Comparison of ENCODE assay signal across 8 cellular contexts in the genomic region with DNA sequence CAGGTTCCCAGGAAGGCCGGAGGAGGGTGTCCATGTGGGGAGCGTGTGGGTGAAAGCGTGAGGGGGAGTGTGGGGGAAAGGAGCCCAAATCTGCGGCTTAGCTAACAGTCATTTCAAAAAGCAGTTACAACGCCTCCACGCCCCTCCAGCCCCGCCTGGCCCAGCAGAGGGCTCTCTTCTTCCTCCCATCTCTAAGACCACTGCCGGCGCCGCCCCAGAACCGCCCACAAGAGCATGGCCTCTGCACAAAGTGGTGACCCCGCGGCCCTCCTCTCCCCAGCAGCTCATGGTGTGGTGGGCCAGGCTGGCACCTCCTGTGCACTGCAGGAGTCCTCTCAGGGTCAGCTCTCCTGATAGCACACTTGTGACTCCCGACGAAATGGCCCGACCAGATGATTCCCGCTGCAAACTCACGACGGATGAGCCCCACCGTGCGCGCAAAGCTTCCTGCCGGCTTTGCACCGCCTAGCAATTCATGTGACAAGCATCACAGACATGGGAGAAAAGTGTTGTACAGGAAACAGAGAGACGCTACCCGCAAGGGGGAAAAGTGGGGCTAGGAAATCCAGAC. TPM values are rescaled to one million over a fixed set of nuclear protein-coding genes. Genes with fewer than 3 reads are reported as not detected.
DNase-seq lines count a peak whose midpoint lies in the region; ATAC-seq and TF ChIP-seq lines count a peak whose summit lies in the region.

No MANE protein-coding gene starts in this region.

- peak overlapping the region; percentile 91 for H4K91ac ChIP-seq in IMR-90 (ENCODE audit: insufficient read depth, low read depth, low read length)

- dilution Hi-C loops in IMR-90 (cut with HindIII; ENCODE audit: low sequenced_read_pairs, unreplicated experiment): loop anchor here (25.0 kb wide), 1 partner anchor 120 kb away; no protein-coding TSS in a partner anchor

- H3K4me3 ChIP-seq in IMR-90 (ENCODE audit: insufficient read depth, low read depth, low read length) (peak overlapping the region; percentile 44), right cardiac atrium (ENCODE audit: low read length) (peak overlapping the region; percentile 70), rectal smooth muscle tissue (ENCODE audit: low read length) (peak overlapping the region; percentile 78), aorta (ENCODE audit: low read length in 2 of 2) (peak overlapping the region; percentile 0 to 35)

- peak overlapping the region; percentile 86 to 91 (median 87) for H3K4me3 Mint-ChIP-seq in T-cell

- peaks cover 0 to 4% (median 0%) of the 10 kb centered on the region in 3 donors for H3K9me3 Mint-ChIP-seq in T-cell

- H3K4me1 Mint-ChIP-seq in T-cell: peaks cover 20 to 21% (median 20%) of the 10 kb centered on the region in 3 donors

- H2AK9ac ChIP-seq in IMR-90 (replicated peaks; ENCODE audit: low read depth, low read length, poor library complexity): peak overlapping the region; percentile 84

- 7% methylated on average over 15 of the region's 26 CpGs; no CpG with 5 or more reads in 1 of the 2 experiments for WGBS in IMR-90 (ENCODE audit: extremely low coverage in 2 of 2, insufficient read length in 1 of 2), 2 experiments
- under 1% methylated on average over 26 of the region's 26 CpGs for WGBS in right cardiac atrium
- WGBS in aorta, 2 donors: 2 to 7% methylated on average over 22 to 26 of the region's 26 CpGs

- H3K27me3 ChIP-seq in IMR-90 (ENCODE audit: control insufficient read depth, insufficient read depth, low read length) (no peaks in the 10 kb centered on the region; the same call in 1 of the 2 replicates), right cardiac atrium (ENCODE audit: control insufficient read depth, insufficient read depth) (no peaks in the 10 kb centered on the region), rectal smooth muscle tissue (ENCODE audit: control insufficient read depth, insufficient read depth, low read length) (no peaks in the 10 kb centered on the region), aorta (ENCODE audit: control insufficient read depth in 1 of 2, insufficient read depth in 2 of 2, low read length in 1 of 2) (no peaks in the 10 kb centered on the region)

- peak overlapping the region; percentile 65 for H3K9ac ChIP-seq in IMR-90 (ENCODE audit: low read depth, low read length)
- no peak overlapping the region for H3K9ac ChIP-seq in rectal smooth muscle tissue (ENCODE audit: low read length)

- no TSS peak for BruUV-seq in IMR-90 (replicated peaks; lab: Mats Ljungman, UMichigan)

- H3K27me3 Mint-ChIP-seq in T-cell: no peaks in the 10 kb centered on the region

- H3K23ac ChIP-seq in IMR-90 (ENCODE audit: low read depth, low read length): peak overlapping the region; percentile 60; the same call in 1 of the 2 replicates

- H2AFZ ChIP-seq in IMR-90 (replicated peaks; ENCODE audit: low read length, poor library complexity): peak overlapping the region; percentile 96

- peak overlapping the region; percentile 82 for H3K4me2 ChIP-seq in IMR-90 (ENCODE audit: low read depth, low read length)

- H3K14ac ChIP-seq in IMR-90 (replicated peaks; ENCODE audit: low read depth, low read length): peak overlapping the region; percentile 92

- peak overlapping the region; percentile 82; the same call in 2 of the 3 replicates for H2BK15ac ChIP-seq in IMR-90 (ENCODE audit: low read depth, low read length)

- no peak overlapping the region; the same call in 1 of the 2 replicates for H3K27ac ChIP-seq in IMR-90 (ENCODE audit: insufficient read depth, low read length)
- H3K27ac ChIP-seq in right cardiac atrium (ENCODE audit: low read length): peak overlapping the region; percentile 3
- H3K27ac ChIP-seq in rectal smooth muscle tissue (ENCODE audit: low read depth, low read length): peak overlapping the region; percentile 12
- no peak overlapping the region for H3K27ac ChIP-seq in aorta (ENCODE audit: low read depth in 1 of 2, low read length in 2 of 2)

- H2BK20ac ChIP-seq in IMR-90 (ENCODE audit: low read depth, low read length): peak overlapping the region; percentile 81; the same call in 1 of the 2 replicates

- H2BK5ac ChIP-seq in IMR-90 (ENCODE audit: low read depth, low read length, poor library complexity, severe bottlenecking): no peak overlapping the region

- in situ Hi-C loops in IMR-90 (cut with MboI; ENCODE audit: low sequenced_read_pairs): no loop called here

- no peak for TF ChIP-seq POLR2A in IMR-90 (IDR thresholded peaks at IDR 0.05; ENCODE audit: low read depth, low read length)

- intact Hi-C loops in IMR-90 (cut with micrococcal nuclease): loop anchor here (1.0 to 5.0 kb wide), 3 partner anchors 95 to 162 kb away; a partner anchor contains a TSS
- intact Hi-C loops in right cardiac atrium (cut with DNase I): loop anchor here (2.0 to 5.0 kb wide), 3 partner anchors 119 to 121 kb away; no protein-coding TSS in a partner anchor
- intact Hi-C loops in aorta (cut with DNase I): loop anchor here (1.0 to 5.0 kb wide), 3 partner anchors 45 to 119 kb away; a partner anchor contains a TSS

- H3K36me3 Mint-ChIP-seq in T-cell: no peaks in the 10 kb centered on the region

- H3K36me3 ChIP-seq in IMR-90 (ENCODE audit: control insufficient read depth, insufficient read depth, low read length): no peaks in the 10 kb centered on the region
- H3K36me3 ChIP-seq in rectal smooth muscle tissue (ENCODE audit: control insufficient read depth, insufficient read depth, low read length): no peaks in the 10 kb centered on the region
- H3K36me3 ChIP-seq in aorta (ENCODE audit: control insufficient read depth in 1 of 2, insufficient read depth in 2 of 2, low read length in 1 of 2): no peaks in the 10 kb centered on the region

- no peaks in the 10 kb centered on the region; the same call in 1 of the 2 replicates for H3K4me1 ChIP-seq in IMR-90 (ENCODE audit: control insufficient read depth, insufficient read depth, low read length)
- H3K4me1 ChIP-seq in right cardiac atrium (ENCODE audit: control insufficient read depth, insufficient read depth, low read length): no peaks in the 10 kb centered on the region
- H3K4me1 ChIP-seq in rectal smooth muscle tissue (ENCODE audit: control insufficient read depth, insufficient read depth, low read length): no peaks in the 10 kb centered on the region
- H3K4me1 ChIP-seq in aorta (ENCODE audit: control insufficient read depth in 1 of 2, insufficient read depth in 2 of 2, low read length in 2 of 2): no peaks in the 10 kb centered on the region

- peak overlapping the region; percentile 86 for H3K4ac ChIP-seq in IMR-90 (ENCODE audit: low read depth, low read length)

- no peaks in the 10 kb centered on the region for H4K20me1 ChIP-seq in IMR-90 (ENCODE audit: insufficient read depth, low read length)

- CTCF ChIA-PET in IMR-90 (lab: Yijun Ruan, JAX) (interaction anchor here (0.5 to 2.3 kb wide), 16 partner anchors 9 to 482 kb away, joined by 3 to 20 read pairs (median 4); a partner anchor contains a TSS), T-cell (lab: Charles Lee) (interaction anchor here (0.5 to 4.5 kb wide), 14 partner anchors 20 to 1176 kb away, joined by 3 to 42 read pairs (median 3); no protein-coding TSS in a partner anchor)

- H3K9me3 ChIP-seq in IMR-90 (ENCODE audit: control insufficient read depth, insufficient read depth, low read length) (no peaks in the 10 kb centered on the region), right cardiac atrium (ENCODE audit: control insufficient read depth, low read length) (no peaks in the 10 kb centered on the region), aorta (ENCODE audit: control insufficient read depth, low read length) (no peaks in the 10 kb centered on the region)

- peak; percentile 91 for DNase-seq in Daoy (ENCODE audit: low read depth)
- DNase-seq in IMR-90: peak; percentile 51
- DNase-seq in T-cell: peak; percentile 65 to 90 (median 80)
- DNase-seq in amniotic stem cell (lab: John Stamatoyannopoulos, UW): peak; percentile 58
- peak; percentile 87 to 95 (median 94) for DNase-seq in right cardiac atrium
- DNase-seq in aorta: peak; percentile 94

- POLR2A ChIA-PET in IMR-90 (lab: Charles Lee; ENCODE audit: unreplicated experiment): no interaction called here
- POLR2A ChIA-PET in T-cell (lab: Charles Lee): interaction anchor here (0.6 to 0.8 kb wide), 2 partner anchors 65 to 119 kb away, joined by 3 to 4 read pairs; no protein-coding TSS in a partner anchor

- TF ChIP-seq RAD21 in IMR-90 (IDR thresholded peaks at IDR 0.05; ENCODE audit: low read length): peak; percentile 73

- peak overlapping the region; percentile 54; the same call in 1 of the 2 replicates for H3K56ac ChIP-seq in IMR-90 (ENCODE audit: extremely low read depth, insufficient read depth, low read length)

- no peaks in the 10 kb centered on the region for H3K79me1 ChIP-seq in IMR-90 (ENCODE audit: low read depth in 1 of 2, low read length in 2 of 2)

- H2BK120ac ChIP-seq in IMR-90 (ENCODE audit: low read depth, low read length): peak overlapping the region; percentile 95

- no peak overlapping the region for H3K18ac ChIP-seq in IMR-90 (ENCODE audit: low read depth, low read length)

- H2AK5ac ChIP-seq in IMR-90 (ENCODE audit: low read depth, low read length): no peak overlapping the region

- no peaks in the 10 kb centered on the region for H3K9me1 ChIP-seq in IMR-90 (ENCODE audit: insufficient read depth, low read length)

- peak overlapping the region; percentile 95 to 97 for H3K27ac Mint-ChIP-seq in T-cell

- TF ChIP-seq CTCF in IMR-90 (conservative IDR thresholded peaks at IDR 0.05; ENCODE audit: low read depth, low read length): peak; percentile 70

- ATAC-seq in GM21529 (IDR thresholded peaks at IDR 0.05; ENCODE audit: unreplicated experiment) (peak; percentile 99), IMR-90 (ENCODE audit: low read depth) (peak; percentile 100), T-cell (replicated peaks in 1 of 4) (peak; percentile 95 to 98 (median 98)), right cardiac atrium (peak; percentile 99 to 100), aorta (ENCODE audit: low FRiP score) (peak; percentile 95)

- no peak overlapping the region for H4K5ac ChIP-seq in IMR-90 (ENCODE audit: low read depth, low read length)

- peak overlapping the region; percentile 89 to 93 for H4K8ac ChIP-seq in IMR-90 (ENCODE audit: low read depth in 2 of 2, low read length in 2 of 2)

RNA-seq across cellular contexts. Expression of a gene that starts 12.4 kb away (rescaled TPM):
- 35.7 and 55.8 TPM in 2 replicates for total RNA-seq in Daoy (2014; rRNA removed; shearing (Covaris generic))
- total RNA-seq in IMR-90 (2012; rRNA removed): 18.3 and 31.9 TPM in 2 replicates
- polyA plus RNA-seq in IMR-90 (2012; rRNA removed): 12.7 and 16.2 TPM in 2 replicates
- polyA plus RNA-seq in IMR-90 (2012; cell fraction: cytosol; rRNA removed): 5.2 TPM in 2 replicates
- 5.6 and 24.4 TPM in 2 replicates for polyA plus RNA-seq in IMR-90 (2012; cell fraction: nucleus; rRNA removed; ENCODE audit: low replicate concordance)
- 10 to 100 TPM; 56.9 to 71.0 (median 59.4) TPM for total RNA-seq in T-cell
- 10 to 100 TPM; 21.9 to 25.7 (median 24.3) TPM for total RNA-seq in right cardiac atrium
- polyA plus RNA-seq in right cardiac atrium: 13.2 TPM
- 10 to 100 TPM; 28.2 to 32.9 TPM for total RNA-seq in aorta
- 10 to 100 TPM; 11.9 to 17.7 TPM for polyA plus RNA-seq in aorta

RNA-seq across cellular contexts. Expression of a gene that starts 37.1 kb away (rescaled TPM):
- total RNA-seq in Daoy (2014; rRNA removed; shearing (Covaris generic)): not detected in 2 replicates
- total RNA-seq in IMR-90 (2012; rRNA removed) (not detected in 2 replicates), T-cell (under 1 TPM in 3 of 5 donors, not detected in 2; 0.55 to 0.90 (median 0.59) TPM), right cardiac atrium (not detected), aorta (not detected)
- polyA plus RNA-seq in IMR-90 (2012; rRNA removed) (not detected in 2 replicates), right cardiac atrium (not detected), aorta (not detected)
- not detected in 2 replicates for polyA plus RNA-seq in IMR-90 (2012; cell fraction: cytosol; rRNA removed)
- not detected in 2 replicates for polyA plus RNA-seq in IMR-90 (2012; cell fraction: nucleus; rRNA removed; ENCODE audit: low replicate concordance)

RNA-seq across cellular contexts. Expression of a gene that starts 43.5 kb away (rescaled TPM):
- 0.91 and 0.95 TPM in 2 replicates for total RNA-seq in Daoy (2014; rRNA removed; shearing (Covaris generic))
- total RNA-seq in IMR-90 (2012; rRNA removed) (not detected in 2 replicates), T-cell (1 to 10 TPM in 1 of 5 donors, under 1 TPM in 4; 0.18 to 2.0 (median 0.44) TPM), right cardiac atrium (not detected), aorta (not detected)
- polyA plus RNA-seq in IMR-90 (2012; rRNA removed) (not detected in 2 replicates), right cardiac atrium (not detected), aorta (not detected)
- polyA plus RNA-seq in IMR-90 (2012; cell fraction: cytosol; rRNA removed): not detected in 2 replicates
- not detected in 2 replicates for polyA plus RNA-seq in IMR-90 (2012; cell fraction: nucleus; rRNA removed; ENCODE audit: low replicate concordance)

RNA-seq across cellular contexts. Expression of a gene that starts 43.6 kb away (rescaled TPM):
- total RNA-seq in Daoy (2014; rRNA removed; shearing (Covaris generic)): 0.17 and 0.18 TPM in 2 replicates
- total RNA-seq in IMR-90 (2012; rRNA removed) (under 0.01 TPM in 2 replicates), T-cell (under 1 TPM; 0.30 to 0.76 (median 0.38) TPM), right cardiac atrium (1 to 10 TPM in 1 of 4 donors, under 1 TPM in 3; 0.79 to 1.5 (median 0.90) TPM), aorta (1 to 10 TPM in 1 of 2 donors, under 1 TPM in 1; 0.52 to 1.2 TPM)
- polyA plus RNA-seq in IMR-90 (2012; rRNA removed) (0.03 and 0.15 TPM in 2 replicates), right cardiac atrium (0.81 TPM), aorta (not detected)
- polyA plus RNA-seq in IMR-90 (2012; cell fraction: cytosol; rRNA removed): 0.10 TPM in 1 of 2 replicates, not detected in the other
- polyA plus RNA-seq in IMR-90 (2012; cell fraction: nucleus; rRNA removed; ENCODE audit: low replicate concordance): 0.05 and 0.27 TPM in 2 replicates

Comparison
In these comparisons a context has a peak if more than half of its experiments do, and no peak if none do; other contexts are left out.
1. H3K27ac ChIP-seq: peak in right cardiac atrium (single experiment) and rectal smooth muscle tissue (single experiment); none in IMR-90 (single experiment) and aorta (0 of 2).
2. H3K4me3 ChIP-seq: peak in every context shown above with its lines; median percentile 78 in rectal smooth muscle tissue; 70 in right cardiac atrium; 44 in IMR-90; 18 in aorta.
3. Peak in every context shown above with its lines, with median percentiles within 50 percentile points of each other: DNase-seq and ATAC-seq.